ENCODE assay signal across 30 cellular contexts in the genomic region with DNA sequence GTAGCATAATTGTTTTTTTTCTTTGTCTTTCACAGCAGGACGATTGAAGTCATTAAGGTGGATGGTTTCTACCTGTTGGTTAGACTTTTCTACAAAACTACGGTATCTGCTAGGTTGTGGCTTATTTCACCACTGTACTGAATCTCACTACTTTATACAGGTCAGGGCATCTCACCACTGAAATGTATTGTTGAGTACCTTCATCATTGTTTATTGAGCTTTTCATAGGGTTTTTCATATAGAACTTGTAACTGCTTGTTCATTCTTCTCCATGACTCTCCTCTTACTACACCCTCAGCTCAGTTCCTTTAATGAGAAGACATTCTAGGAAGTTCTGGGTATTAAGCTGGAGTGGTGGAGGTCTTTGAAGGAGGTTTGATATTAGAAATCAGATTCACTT.
"Had no signal": no experiment of that assay in that cellular context is flagged by ENCODE, and none has a peak within 500 bp of the region (broad histone marks: within the 10 kb centered on the region; RNA-seq: fewer than 3 reads in every experiment).

No MANE protein-coding gene starts in this region.

- DNase-seq: activated CD4-positive, alpha-beta memory T cell treated with anti-CD3 and anti-CD28 coated beads for 36 hours; activated CD4-positive, alpha-beta T cell treated with anti-CD3 and anti-CD28 coated beads for 36 hours; activated CD4-positive, alpha-beta T cell treated with anti-CD3 and anti-CD28 coated beads, Interleukin-2, amount 10 ng/mL, durations not matched to agents 24 days and 14 days; activated CD4-positive, CD25-positive, alpha-beta regulatory T cell; activated CD4-positive, CD25-positive, alpha-beta regulatory T cell treated with anti-CD3 and anti-CD28 coated beads, Interleukin-2, amount 50 U/mL, for 72 hours; activated CD8-positive, alpha-beta memory T cell treated with anti-CD3 and anti-CD28 coated beads, Interleukin-2, amount 10 ng/mL, durations not matched to agents 7 days and 5 days; activated CD8-positive, alpha-beta memory T cell treated with anti-CD3 and anti-CD28 coated beads, Interleukin-2, amount 50 U/mL, for 4 hours; activated CD8-positive, alpha-beta T cell treated with anti-CD3 and anti-CD28 coated beads, Interleukin-2, amount 10 ng/mL, durations not matched to agents 7 days and 5 days; activated gamma-delta T cell; activated naive CD4-positive, alpha-beta T cell; activated naive CD4-positive, alpha-beta T cell treated with anti-CD3 and anti-CD28 coated beads, Interleukin-2, amount 10 ng/mL, durations not matched to agents 7 days and 5 days; activated naive CD8-positive, alpha-beta T cell treated with anti-CD3 and anti-CD28 coated beads, Interleukin-2, amount 10 ng/mL, durations not matched to agents 7 days and 5 days; activated T-cell treated with anti-CD3 and anti-CD28 coated beads, Interleukin-2, amount 50 U/mL, for 1 hour; activated T-cell treated with anti-CD3 and anti-CD28 coated beads, Interleukin-2, amount 50 U/mL, for 48 hours; dorsolateral prefrontal cortex; effector memory CD4-positive, alpha-beta T cell; endodermal cell; foreskin fibroblast; gastrocnemius medialis; glutamatergic neuron; heart left ventricle; T-helper 2 cell had no signal

- H3K9me3 Mint-ChIP-seq: activated CD4-positive, alpha-beta memory T cell treated with anti-CD3 and anti-CD28 coated beads for 36 hours; activated CD4-positive, alpha-beta T cell treated with anti-CD3 and anti-CD28 coated beads, Interleukin-2, amount 10 ng/mL, durations not matched to agents 24 days and 14 days; activated naive CD4-positive, alpha-beta T cell treated with anti-CD3 and anti-CD28 coated beads, Interleukin-2, amount 10 ng/mL, durations not matched to agents 7 days and 5 days; activated naive CD4-positive, alpha-beta T cell treated with anti-CD3 and anti-CD28 coated beads, Interleukin-2, amount 50 U/mL, for 72 hours; activated naive CD8-positive, alpha-beta T cell treated with anti-CD3 and anti-CD28 coated beads, Interleukin-2, amount 10 ng/mL, durations not matched to agents 7 days and 5 days; activated T-helper 1 cell treated with anti-CD3 and anti-CD28 coated beads, Interleukin-12 subunit alpha, Interleukin-12 subunit beta, Interleukin-2, Interleukin-4 antibody, amounts not matched to agents 30 ng/mL and 10 ng/mL and 1 ng/mL, durations not matched to agents 14 hours and 24 hours and 36 hours; central memory CD8-positive, alpha-beta T cell; dendritic cell treated with granulocyte-macrophage colony-stimulating factor and Interleukin-4, amounts not matched to agents 40 ng/mL and 50 ng/mL, for 4 days had no signal

- H3K9me3 ChIP-seq: ascending aorta, breast epithelium, gastrocnemius medialis, heart left ventricle had no signal

- H3K4me3 ChIP-seq: ascending aorta, breast epithelium, coronary artery, dorsolateral prefrontal cortex, gastrocnemius medialis, heart left ventricle had no signal

- H3K27me3 Mint-ChIP-seq: activated CD4-positive, alpha-beta memory T cell treated with anti-CD3 and anti-CD28 coated beads for 36 hours; activated CD4-positive, alpha-beta T cell treated with anti-CD3 and anti-CD28 coated beads for 36 hours; activated CD4-positive, alpha-beta T cell treated with anti-CD3 and anti-CD28 coated beads, Interleukin-2, amount 10 ng/mL, durations not matched to agents 24 days and 14 days; activated CD8-positive, alpha-beta memory T cell treated with anti-CD3 and anti-CD28 coated beads, Interleukin-2, amount 10 ng/mL, durations not matched to agents 7 days and 5 days; activated naive CD4-positive, alpha-beta T cell treated with anti-CD3 and anti-CD28 coated beads, Interleukin-2, amount 10 ng/mL, durations not matched to agents 7 days and 5 days; activated naive CD8-positive, alpha-beta T cell treated with anti-CD3 and anti-CD28 coated beads, Interleukin-2, amount 10 ng/mL, durations not matched to agents 7 days and 5 days; brain; central memory CD8-positive, alpha-beta T cell; dendritic cell treated with granulocyte-macrophage colony-stimulating factor and Interleukin-4, amounts not matched to agents 40 ng/mL and 50 ng/mL, for 4 days had no signal

- H3K27me3 ChIP-seq: ascending aorta, breast epithelium, dorsolateral prefrontal cortex, gastrocnemius medialis, heart left ventricle had no signal

- ATAC-seq: activated CD4-positive, alpha-beta T cell treated with anti-CD3 and anti-CD28 coated beads for 36 hours; activated CD8-positive, alpha-beta memory T cell treated with anti-CD3 and anti-CD28 coated beads, Interleukin-2, amount 10 ng/mL, durations not matched to agents 7 days and 5 days; activated CD8-positive, alpha-beta T cell treated with anti-CD3 and anti-CD28 coated beads, Interleukin-2, amount 10 ng/mL, durations not matched to agents 7 days and 5 days; activated naive CD4-positive, alpha-beta T cell treated with anti-CD3 and anti-CD28 coated beads, Interleukin-2, amount 50 U/mL, for 72 hours; gastrocnemius medialis; heart left ventricle had no signal

- H3K4me3 Mint-ChIP-seq: activated CD4-positive, alpha-beta memory T cell treated with anti-CD3 and anti-CD28 coated beads for 36 hours; activated CD4-positive, alpha-beta T cell treated with anti-CD3 and anti-CD28 coated beads for 36 hours; activated CD4-positive, alpha-beta T cell treated with anti-CD3 and anti-CD28 coated beads, Interleukin-2, amount 10 ng/mL, durations not matched to agents 24 days and 14 days; activated CD8-positive, alpha-beta memory T cell treated with anti-CD3 and anti-CD28 coated beads, Interleukin-2, amount 10 ng/mL, durations not matched to agents 7 days and 5 days; activated CD8-positive, alpha-beta T cell treated with anti-CD3 and anti-CD28 coated beads, Interleukin-2, amount 10 ng/mL, durations not matched to agents 7 days and 5 days; activated naive CD4-positive, alpha-beta T cell treated with anti-CD3 and anti-CD28 coated beads, Interleukin-2, amount 10 ng/mL, durations not matched to agents 7 days and 5 days; activated naive CD8-positive, alpha-beta T cell treated with anti-CD3 and anti-CD28 coated beads, Interleukin-2, amount 10 ng/mL, durations not matched to agents 7 days and 5 days; activated T-helper 1 cell treated with anti-CD3 and anti-CD28 coated beads, Interleukin-12 subunit alpha, Interleukin-12 subunit beta, Interleukin-2, Interleukin-4 antibody, amounts not matched to agents 30 ng/mL and 10 ng/mL and 1 ng/mL, durations not matched to agents 14 hours and 24 hours and 36 hours; brain; central memory CD8-positive, alpha-beta T cell; dendritic cell treated with granulocyte-macrophage colony-stimulating factor and Interleukin-4, amounts not matched to agents 40 ng/mL and 50 ng/mL, for 4 days; endodermal cell had no signal

- H3K4me1 ChIP-seq: breast epithelium had no signal

- H3K36me3 ChIP-seq: ascending aorta, breast epithelium, gastrocnemius medialis, heart left ventricle had no signal

- H3K27ac Mint-ChIP-seq: activated CD4-positive, alpha-beta memory T cell treated with anti-CD3 and anti-CD28 coated beads for 36 hours; activated CD4-positive, alpha-beta T cell treated with anti-CD3 and anti-CD28 coated beads for 36 hours; activated CD4-positive, alpha-beta T cell treated with anti-CD3 and anti-CD28 coated beads, Interleukin-2, amount 10 ng/mL, durations not matched to agents 24 days and 14 days; activated CD8-positive, alpha-beta memory T cell treated with anti-CD3 and anti-CD28 coated beads, Interleukin-2, amount 10 ng/mL, durations not matched to agents 7 days and 5 days; activated CD8-positive, alpha-beta T cell treated with anti-CD3 and anti-CD28 coated beads, Interleukin-2, amount 10 ng/mL, durations not matched to agents 7 days and 5 days; activated naive CD4-positive, alpha-beta T cell treated with anti-CD3 and anti-CD28 coated beads, Interleukin-2, amount 10 ng/mL, durations not matched to agents 7 days and 5 days; activated naive CD4-positive, alpha-beta T cell treated with anti-CD3 and anti-CD28 coated beads, Interleukin-2, amount 50 U/mL, for 72 hours; activated naive CD8-positive, alpha-beta T cell treated with anti-CD3 and anti-CD28 coated beads, Interleukin-2, amount 10 ng/mL, durations not matched to agents 7 days and 5 days; activated T-helper 1 cell treated with anti-CD3 and anti-CD28 coated beads, Interleukin-12 subunit alpha, Interleukin-12 subunit beta, Interleukin-2, Interleukin-4 antibody, amounts not matched to agents 30 ng/mL and 10 ng/mL and 1 ng/mL, durations not matched to agents 14 hours and 24 hours and 36 hours; dendritic cell treated with granulocyte-macrophage colony-stimulating factor and Interleukin-4, amounts not matched to agents 40 ng/mL and 50 ng/mL, for 4 days; endodermal cell had no signal

- H3K36me3 Mint-ChIP-seq: activated naive CD4-positive, alpha-beta T cell treated with anti-CD3 and anti-CD28 coated beads, Interleukin-2, amount 10 ng/mL, durations not matched to agents 7 days and 5 days; activated naive CD8-positive, alpha-beta T cell treated with anti-CD3 and anti-CD28 coated beads, Interleukin-2, amount 10 ng/mL, durations not matched to agents 7 days and 5 days had no signal

- H3K27ac ChIP-seq: ascending aorta, breast epithelium, coronary artery, dorsolateral prefrontal cortex, gastrocnemius medialis, heart left ventricle had no signal
